In genomic region chr15:35907507-35907906, GRCh38 we compare ENCODE assay signal across 21 cellular contexts.
"Had no signal": no experiment of that assay in that cellular context is flagged by ENCODE, and none has a peak within 500 bp of the region (broad histone marks: within the 10 kb centered on the region; RNA-seq: fewer than 3 reads in every experiment).

No MANE protein-coding gene starts in this region.

- H3K27ac ChIP-seq: esophagus muscularis mucosa, stomach, suprapubic skin, tibial nerve had no signal

- H3K36me3 ChIP-seq: esophagus muscularis mucosa, stomach, suprapubic skin, tibial nerve had no signal

- H3K9me3 Mint-ChIP-seq: activated naive CD8-positive, alpha-beta T cell treated with anti-CD3 and anti-CD28 coated beads for 36 hours; T-helper 1 cell treated with Interleukin-12 subunit alpha and Interleukin-12 subunit beta and Interleukin-4 antibody, amounts not matched to agents 30 μg/mL and 1 μg/mL, for 36 hours had no signal

- H3K36me3 Mint-ChIP-seq: activated naive CD8-positive, alpha-beta T cell treated with anti-CD3 and anti-CD28 coated beads for 36 hours; stimulated activated memory B cell treated with anti-CD40 and anti-IgM and Interleukin-4, amounts not matched to agents 10 μg/mL and 1 μg/mL and 100 μg/mL, for 72 hours; WTC11 had no signal

- H3K4me3 ChIP-seq: esophagus muscularis mucosa, mucosa of descending colon, stomach, suprapubic skin, tibial nerve had no signal

- H3K4me3 Mint-ChIP-seq: activated naive CD8-positive, alpha-beta T cell treated with anti-CD3 and anti-CD28 coated beads for 36 hours; activated T-cell treated with anti-CD3 and anti-CD28 coated beads, Interleukin-2, amount 50 U/mL, for 24 hours; activated T-helper 17 cell treated with anti-CD3 and anti-CD28 coated beads, Interleukin-2, amount 50 U/mL, for 72 hours; dendritic cell treated with granulocyte-macrophage colony-stimulating factor and Interleukin-4, amounts not matched to agents 40 ng/mL and 50 ng/mL, for 4 days; stimulated activated memory B cell treated with anti-CD40 and anti-IgM and Interleukin-4, amounts not matched to agents 10 μg/mL and 1 μg/mL and 100 μg/mL, for 72 hours; T-helper 1 cell treated with Interleukin-12 subunit alpha and Interleukin-12 subunit beta and Interleukin-4 antibody, amounts not matched to agents 30 μg/mL and 1 μg/mL, for 36 hours; WTC11 had no signal

- DNase-seq: activated CD8-positive, alpha-beta memory T cell treated with anti-CD3 and anti-CD28 coated beads, Interleukin-2, amount 50 U/mL, for 4 hours; activated naive CD8-positive, alpha-beta T cell treated with anti-CD3 and anti-CD28 coated beads for 36 hours; activated T-cell treated with anti-CD3 and anti-CD28 coated beads, Interleukin-2, amount 50 U/mL, for 24 hours; effector memory CD4-positive, alpha-beta T cell; hippocampal formation; mesendoderm; mucosa of descending colon; posterior cingulate gyrus; small intestine; stimulated activated CD4-positive, alpha-beta T cell treated with anti-CD3 and anti-CD28 coated beads, Interleukin-2, amount 100 ng/mL, for 24 hours; stomach; T1000 had no signal

- H3K4me1 Mint-ChIP-seq: activated naive CD8-positive, alpha-beta T cell treated with anti-CD3 and anti-CD28 coated beads for 36 hours; activated T-helper 17 cell treated with anti-CD3 and anti-CD28 coated beads, Interleukin-2, amount 50 U/mL, for 72 hours; stimulated activated memory B cell treated with anti-CD40 and anti-IgM and Interleukin-4, amounts not matched to agents 10 μg/mL and 1 μg/mL and 100 μg/mL, for 72 hours; WTC11 had no signal

- H3K4me1 ChIP-seq: suprapubic skin, tibial nerve had no signal

- H3K9me3 ChIP-seq: esophagus muscularis mucosa, mucosa of descending colon, stomach, suprapubic skin, tibial nerve had no signal

- H3K27me3 Mint-ChIP-seq: activated naive CD8-positive, alpha-beta T cell treated with anti-CD3 and anti-CD28 coated beads for 36 hours; activated T-cell treated with anti-CD3 and anti-CD28 coated beads, Interleukin-2, amount 50 U/mL, for 24 hours; activated T-helper 17 cell treated with anti-CD3 and anti-CD28 coated beads, Interleukin-2, amount 50 U/mL, for 72 hours; dendritic cell treated with granulocyte-macrophage colony-stimulating factor and Interleukin-4, amounts not matched to agents 40 ng/mL and 50 ng/mL, for 4 days; stimulated activated memory B cell treated with anti-CD40 and anti-IgM and Interleukin-4, amounts not matched to agents 10 μg/mL and 1 μg/mL and 100 μg/mL, for 72 hours had no signal

- ATAC-seq: activated T-helper 17 cell treated with anti-CD3 and anti-CD28 coated beads, Interleukin-2, amount 50 U/mL, for 72 hours; mucosa of descending colon; sciatic nerve; stimulated activated memory B cell treated with anti-CD40 and anti-IgM and Interleukin-4, amounts not matched to agents 10 μg/mL and 1 μg/mL and 100 μg/mL, for 72 hours; WTC11 had no signal

- H3K27me3 ChIP-seq: esophagus muscularis mucosa, stomach, suprapubic skin, tibial nerve had no signal

- H3K27ac Mint-ChIP-seq: activated naive CD8-positive, alpha-beta T cell treated with anti-CD3 and anti-CD28 coated beads for 36 hours; activated T-cell treated with anti-CD3 and anti-CD28 coated beads, Interleukin-2, amount 50 U/mL, for 24 hours; activated T-helper 17 cell treated with anti-CD3 and anti-CD28 coated beads, Interleukin-2, amount 50 U/mL, for 72 hours; dendritic cell treated with granulocyte-macrophage colony-stimulating factor and Interleukin-4, amounts not matched to agents 40 ng/mL and 50 ng/mL, for 4 days; stimulated activated memory B cell treated with anti-CD40 and anti-IgM and Interleukin-4, amounts not matched to agents 10 μg/mL and 1 μg/mL and 100 μg/mL, for 72 hours; T-helper 1 cell treated with Interleukin-12 subunit alpha and Interleukin-12 subunit beta and Interleukin-4 antibody, amounts not matched to agents 30 μg/mL and 1 μg/mL, for 36 hours; WTC11 had no signal
